In the genomic region with DNA sequence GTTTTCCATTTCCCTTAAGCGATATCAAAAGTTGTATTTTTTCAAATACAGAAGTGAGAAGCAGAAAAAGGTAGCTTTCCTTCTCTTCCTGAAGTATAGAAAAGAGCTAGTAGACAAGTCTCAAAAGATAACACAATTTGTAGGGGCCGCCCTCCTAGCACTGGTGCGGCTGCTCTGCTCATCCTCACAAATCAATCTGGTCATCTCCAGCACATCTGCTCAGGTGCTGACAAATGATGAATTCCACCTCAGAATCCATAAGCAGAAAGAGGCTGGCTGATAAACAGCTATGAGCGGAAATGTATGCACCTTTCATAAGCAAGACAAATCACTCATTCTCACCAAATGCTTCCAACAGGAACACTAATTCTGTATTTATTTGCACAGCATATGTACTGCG, we compare ENCODE assay signal across 30 cellular contexts.
"Had no signal": no experiment of that assay in that cellular context is flagged by ENCODE, and none has a peak within 500 bp of the region (broad histone marks: within the 10 kb centered on the region; RNA-seq: fewer than 3 reads in every experiment).

No MANE protein-coding gene starts in this region.

- H3K27me3 Mint-ChIP-seq: activated CD8-positive, alpha-beta T cell treated with anti-CD3 and anti-CD28 coated beads for 36 hours; activated naive CD8-positive, alpha-beta T cell had no signal

- H3K27ac Mint-ChIP-seq: activated CD4-positive, alpha-beta T cell treated with anti-CD3 and anti-CD28 coated beads, Interleukin-2, amount 10 ng/mL, durations not matched to agents 7 days and 5 days; activated CD8-positive, alpha-beta T cell treated with anti-CD3 and anti-CD28 coated beads for 36 hours; activated naive CD8-positive, alpha-beta T cell; activated T-helper 17 cell treated with anti-CD3 and anti-CD28 coated beads, Interleukin-2, amount 50 U/mL, for 72 hours; endodermal cell; WTC11 had no signal

- FAIRE-seq: astrocyte had no signal

- H3K4me2 ChIP-seq: hepatocyte had no signal

- ATAC-seq: activated CD8-positive, alpha-beta T cell treated with anti-CD3 and anti-CD28 coated beads for 36 hours; activated T-cell treated with anti-CD3 and anti-CD28 coated beads, Interleukin-2, amount 50 U/mL, for 4 hours; activated T-helper 17 cell treated with anti-CD3 and anti-CD28 coated beads, Interleukin-2, amount 50 U/mL, for 72 hours; esophagus mucosa; foreskin keratinocyte; gastrocnemius medialis; heart right ventricle; WTC11 had no signal

- H2AFZ ChIP-seq: hepatocyte had no signal

- H3K9me3 ChIP-seq: colonic mucosa, gastrocnemius medialis, heart right ventricle had no signal

- H3K9me3 Mint-ChIP-seq: activated CD4-positive, alpha-beta T cell treated with anti-CD3 and anti-CD28 coated beads, Interleukin-2, amount 10 ng/mL, durations not matched to agents 7 days and 5 days; activated CD8-positive, alpha-beta T cell treated with anti-CD3 and anti-CD28 coated beads for 36 hours; activated T-cell treated with anti-CD3 and anti-CD28 coated beads, Interleukin-2, amount 50 U/mL, for 4 hours; activated T-helper 17 cell treated with anti-CD3 and anti-CD28 coated beads, Interleukin-2, amount 50 U/mL, for 72 hours; endodermal cell; WTC11 had no signal

- H3K36me3 Mint-ChIP-seq: activated naive CD8-positive, alpha-beta T cell; WTC11 had no signal

- H3K4me1 Mint-ChIP-seq: activated CD4-positive, alpha-beta T cell treated with anti-CD3 and anti-CD28 coated beads, Interleukin-2, amount 10 ng/mL, durations not matched to agents 7 days and 5 days; activated T-helper 17 cell treated with anti-CD3 and anti-CD28 coated beads, Interleukin-2, amount 50 U/mL, for 72 hours had no signal

- H3K4me1 ChIP-seq: colonic mucosa had no signal

- H3K27me3 ChIP-seq: colonic mucosa, foreskin keratinocyte, gastrocnemius medialis, heart right ventricle, hepatocyte had no signal

- H3K4me3 ChIP-seq: colonic mucosa, gastrocnemius medialis, heart right ventricle, hepatocyte had no signal

- H3K4me3 Mint-ChIP-seq: activated CD4-positive, alpha-beta T cell treated with anti-CD3 and anti-CD28 coated beads, Interleukin-2, amount 10 ng/mL, durations not matched to agents 7 days and 5 days; activated CD8-positive, alpha-beta T cell treated with anti-CD3 and anti-CD28 coated beads for 36 hours; activated naive CD8-positive, alpha-beta T cell; activated T-cell treated with anti-CD3 and anti-CD28 coated beads, Interleukin-2, amount 50 U/mL, for 4 hours; activated T-helper 17 cell treated with anti-CD3 and anti-CD28 coated beads, Interleukin-2, amount 50 U/mL, for 72 hours; endodermal cell; WTC11 had no signal

- DNase-seq: activated CD4-positive, alpha-beta T cell treated with anti-CD3 and anti-CD28 coated beads for 1 hour; activated CD4-positive, alpha-beta T cell treated with anti-CD3 and anti-CD28 coated beads for 4 hours; activated CD4-positive, alpha-beta T cell treated with anti-CD3 and anti-CD28 coated beads, Interleukin-2, amount 10 ng/mL, durations not matched to agents 7 days and 5 days; activated CD4-positive, alpha-beta T cell treated with anti-CD3 and anti-CD28 coated beads, Interleukin-2, amount 50 U/mL, for 4 hours; activated CD8-positive, alpha-beta memory T cell treated with anti-CD3 and anti-CD28 coated beads for 24 hours; activated CD8-positive, alpha-beta T cell treated with anti-CD3 and anti-CD28 coated beads for 36 hours; activated effector memory CD4-positive, alpha-beta T cell treated with Interleukin-2 at 50 U/mL for 16 hours; activated gamma-delta T cell treated with Interleukin-2 at 50 U/mL for 16 hours; activated naive CD4-positive, alpha-beta T cell treated with anti-CD3 and anti-CD28 coated beads, Interleukin-2, amount 50 U/mL, for 16 hours; activated naive CD4-positive, alpha-beta T cell treated with Interleukin-2 at 50 U/mL for 16 hours; activated T-cell treated with anti-CD3 and anti-CD28 coated beads, Interleukin-2, amount 50 U/mL, for 4 hours; amniotic stem cell; anterior cingulate cortex; caudate nucleus; cerebellar nuclear complex; colonic mucosa; effector CD8-positive, alpha-beta T cell; endodermal cell; foreskin keratinocyte; gastrocnemius medialis; glutamatergic neuron; heart right ventricle; T-helper 2 cell had no signal

- H3K27ac ChIP-seq: colonic mucosa, foreskin keratinocyte, gastrocnemius medialis, hepatocyte, VCaP had no signal

- H3K36me3 ChIP-seq: colonic mucosa, gastrocnemius medialis, heart right ventricle had no signal
